In the genomic region with DNA sequence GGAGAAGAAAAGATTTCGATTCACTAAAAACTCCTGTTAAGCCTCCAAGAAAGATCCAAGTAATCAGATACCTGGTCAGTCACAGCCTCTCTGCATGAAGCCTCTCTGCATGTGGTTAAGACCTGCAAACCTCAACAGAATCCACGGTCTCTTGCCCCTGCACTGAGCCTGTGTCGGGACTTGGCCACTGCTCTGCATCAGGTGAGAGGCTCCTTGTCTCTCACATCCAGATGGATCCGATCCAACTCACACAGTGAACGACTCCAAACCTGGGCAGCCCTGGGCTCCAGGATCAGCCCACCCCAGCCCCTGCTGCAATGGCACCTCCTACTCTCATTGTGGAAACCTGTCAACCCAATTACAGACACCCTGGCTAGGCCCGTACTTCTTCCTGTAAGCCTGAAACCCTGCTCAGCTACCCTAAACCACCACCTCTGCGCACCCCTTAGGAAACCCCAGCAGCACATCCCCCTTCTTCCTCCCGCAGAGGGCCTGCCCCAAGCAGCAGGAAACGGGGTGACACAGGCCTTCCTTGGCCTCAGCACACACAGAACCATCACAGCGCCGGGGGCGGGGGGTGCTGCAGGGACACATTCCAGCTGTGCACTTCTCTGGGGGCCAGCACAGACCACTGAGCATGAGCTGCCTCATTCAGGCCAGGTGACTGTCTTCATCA, we compare ENCODE assay signal across 9 cellular contexts.
DNase-seq lines count a peak whose midpoint lies in the region; ATAC-seq, FAIRE-seq and TF ChIP-seq lines count a peak whose summit lies in the region.
"Had no signal": no experiment of that assay in that cellular context is flagged by ENCODE, and none has a peak within 500 bp of the region (broad histone marks: within the 10 kb centered on the region; RNA-seq: fewer than 3 reads in every experiment).

No MANE protein-coding gene starts in this region.

- no peaks in the 10 kb centered on the region for H3K9me3 Mint-ChIP-seq in activated CD4-positive, alpha-beta memory T cell treated with anti-CD3 and anti-CD28 coated beads, Interleukin-2, amount 10 ng/mL, durations not matched to agents 7 days and 5 days
- peaks cover 44% of the 10 kb centered on the region for H3K9me3 Mint-ChIP-seq in glutamatergic neuron (ENCODE audit: unreplicated experiment)

- peak overlapping the region; percentile 65 for H3K4me3 Mint-ChIP-seq in activated CD4-positive, alpha-beta memory T cell treated with anti-CD3 and anti-CD28 coated beads, Interleukin-2, amount 10 ng/mL, durations not matched to agents 7 days and 5 days
- H3K4me3 Mint-ChIP-seq in glutamatergic neuron (ENCODE audit: unreplicated experiment) = no peak overlapping the region

- CTCF ChIA-PET in activated CD4-positive, alpha-beta memory T cell treated with anti-CD3 and anti-CD28 coated beads, Interleukin-2, amount 10 ng/mL, durations not matched to agents 7 days and 5 days (lab: Charles Lee) = interaction anchor here (0.9 kb wide), 1 partner anchor 148 kb away, joined by 3 read pairs; no protein-coding TSS in a partner anchor

- no peaks in the 10 kb centered on the region for H3K27me3 Mint-ChIP-seq in activated CD4-positive, alpha-beta memory T cell treated with anti-CD3 and anti-CD28 coated beads, Interleukin-2, amount 10 ng/mL, durations not matched to agents 7 days and 5 days
- peaks cover 17% of the 10 kb centered on the region for H3K27me3 Mint-ChIP-seq in glutamatergic neuron (ENCODE audit: unreplicated experiment)

- POLR2A ChIA-PET in activated CD4-positive, alpha-beta memory T cell treated with anti-CD3 and anti-CD28 coated beads, Interleukin-2, amount 10 ng/mL, durations not matched to agents 7 days and 5 days (lab: Charles Lee) = interaction anchor here (0.8 to 5.3 kb wide), 9 partner anchors 9 to 147 kb away, joined by 3 to 26 read pairs (median 4); partner anchors contain the start of gene SPG7

- no peak for TF ChIP-seq CTCF in glutamatergic neuron (IDR thresholded peaks at IDR 0.05; ENCODE audit: partially characterized antibody, unreplicated experiment)

- peaks cover 96% of the 10 kb centered on the region for H3K4me1 Mint-ChIP-seq in activated CD4-positive, alpha-beta memory T cell treated with anti-CD3 and anti-CD28 coated beads, Interleukin-2, amount 10 ng/mL, durations not matched to agents 7 days and 5 days
- H3K4me1 Mint-ChIP-seq in glutamatergic neuron (ENCODE audit: low read depth, unreplicated experiment) = peaks cover 76% of the 10 kb centered on the region

- H3K27ac Mint-ChIP-seq in activated CD4-positive, alpha-beta memory T cell treated with anti-CD3 and anti-CD28 coated beads, Interleukin-2, amount 10 ng/mL, durations not matched to agents 7 days and 5 days = peak overlapping the region; percentile 94
- H3K27ac Mint-ChIP-seq in glutamatergic neuron (ENCODE audit: unreplicated experiment) = peak overlapping the region; percentile 70

- FAIRE-seq in RCC 7860 (lab: Jason Lieb, UNC) = no peak
- FAIRE-seq: islet of Langerhans had no signal

- ATAC-seq in GM18873 (IDR thresholded peaks at IDR 0.05; ENCODE audit: low FRiP score, unreplicated experiment) = peak; percentile 47
- peak; percentile 54 for ATAC-seq in HG03159 (IDR thresholded peaks at IDR 0.05; ENCODE audit: unreplicated experiment)

- peaks cover 35% of the 10 kb centered on the region for H3K36me3 Mint-ChIP-seq in activated CD4-positive, alpha-beta memory T cell treated with anti-CD3 and anti-CD28 coated beads, Interleukin-2, amount 10 ng/mL, durations not matched to agents 7 days and 5 days (ENCODE audit: low read depth)
- H3K36me3 Mint-ChIP-seq in glutamatergic neuron (ENCODE audit: unreplicated experiment) = no peaks in the 10 kb centered on the region

- peak; percentile 89 for DNase-seq in activated CD4-positive, alpha-beta memory T cell treated with anti-CD3 and anti-CD28 coated beads, Interleukin-2, amount 10 ng/mL, durations not matched to agents 7 days and 5 days
- DNase-seq in glutamatergic neuron (no peak), RCC 7860 (ENCODE audit: low spot score) (no peak), retina (no peak), medulla oblongata (ENCODE audit: extremely low spot score) (no peak)
- DNase-seq in stimulated activated CD8-positive, alpha-beta memory T cell treated with anti-CD3 and anti-CD28 coated beads, Interleukin-2, amount 100 ng/mL, for 1 hour (ENCODE audit: low read depth in 2 of 2) = peak; percentile 41 to 62

Comparison
In these comparisons a context has a peak if more than half of its experiments do, and no peak if none do; other contexts are left out.
1. DNase-seq: peak in activated CD4-positive, alpha-beta memory T cell treated with anti-CD3 and anti-CD28 coated beads, Interleukin-2, amount 10 ng/mL, durations not matched to agents 7 days and 5 days (single experiment) and stimulated activated CD8-positive, alpha-beta memory T cell treated with anti-CD3 and anti-CD28 coated beads, Interleukin-2, amount 100 ng/mL, for 1 hour (2 of 2); none in glutamatergic neuron (single experiment), RCC 7860 (single experiment), retina (single experiment) and medulla oblongata (single experiment).